Comparison of ENCODE assay signal across 3 cellular contexts in genomic region chr7:44897299-44897698, GRCh38.
TF ChIP-seq lines count a peak whose summit lies in the region.

No MANE protein-coding gene starts in this region.

TF ChIP-seq in SK-N-SH, 30 proteins besides CTCF, POLR2A, EP300 and RAD21 (continued from another document):
- TF ChIP-seq MEF2A (IDR thresholded peaks at IDR 0.05; ENCODE audit: borderline replicate concordance, low read depth) (no peak), RXRA (IDR thresholded peaks at IDR 0.05; ENCODE audit: borderline replicate concordance, low read depth) (no peak), PBX3 (IDR thresholded peaks at IDR 0.05) (no peak), NFIC (IDR thresholded peaks at IDR 0.05; ENCODE audit: borderline replicate concordance) (no peak), GATA2 (CRISPR knock-in tag; IDR thresholded peaks at IDR 0.05) (no peak), POLR2AphosphoS5 (IDR thresholded peaks at IDR 0.05; ENCODE audit: low read depth, low read length) (no peak), EZH2phosphoT487 (IDR thresholded peaks at IDR 0.05; ENCODE audit: borderline replicate concordance, low read depth) (no peak), CHD2 (IDR thresholded peaks at IDR 0.05; ENCODE audit: low read length, partially characterized antibody) (no peak), GABPA (IDR thresholded peaks at IDR 0.05; ENCODE audit: low read depth) (no peak), TAF1 (IDR thresholded peaks at IDR 0.05; ENCODE audit: borderline replicate concordance, low read depth, low read length) (no peak), USF1 (IDR thresholded peaks at IDR 0.05; ENCODE audit: borderline replicate concordance, low read depth) (no peak), RCOR1 (IDR thresholded peaks at IDR 0.05; ENCODE audit: low read length) (no peak), ELF1 (IDR thresholded peaks at IDR 0.05) (no peak), MAX (IDR thresholded peaks at IDR 0.05; ENCODE audit: low read depth) (no peak)
TF ChIP-seq in SK-N-SH: peak in this region for 0.

TF ChIP-seq in SK-N-SH treated with all-trans-retinoic acid at 6 μM for 48 hours, 23 proteins besides CTCF, POLR2A, EP300 and RAD21 (continued from another document):
- TF ChIP-seq SNAI2 (CRISPR knock-in tag; IDR thresholded peaks at IDR 0.05) (no peak), CSRNP3 (CRISPR knock-in tag; IDR thresholded peaks at IDR 0.05) (no peak), ZC3H10 (CRISPR knock-in tag; IDR thresholded peaks at IDR 0.05) (no peak), ISL1 (CRISPR knock-in tag; IDR thresholded peaks at IDR 0.05) (no peak), TOX (CRISPR knock-in tag; IDR thresholded peaks at IDR 0.05; ENCODE audit: borderline replicate concordance) (no peak), PATZ1 (CRISPR knock-in tag; IDR thresholded peaks at IDR 0.05; ENCODE audit: borderline replicate concordance) (no peak), CSDC2 (CRISPR knock-in tag; IDR thresholded peaks at IDR 0.05) (no peak), CREB5 (CRISPR knock-in tag; IDR thresholded peaks at IDR 0.05; ENCODE audit: low read depth) (no peak), GLIS3 (CRISPR knock-in tag; IDR thresholded peaks at IDR 0.05) (no peak)

TF ChIP-seq in GM23338, 12 proteins besides CTCF, POLR2A, EP300 and RAD21 (continued from another document):
- TF ChIP-seq JUNB (IDR thresholded peaks at IDR 0.05; ENCODE audit: unreplicated experiment): no peak
- no peak for TF ChIP-seq ZNF462 (CRISPR knock-in tag; IDR thresholded peaks at IDR 0.05)
